ENCODE assay signal across 18 cellular contexts in the genomic region with DNA sequence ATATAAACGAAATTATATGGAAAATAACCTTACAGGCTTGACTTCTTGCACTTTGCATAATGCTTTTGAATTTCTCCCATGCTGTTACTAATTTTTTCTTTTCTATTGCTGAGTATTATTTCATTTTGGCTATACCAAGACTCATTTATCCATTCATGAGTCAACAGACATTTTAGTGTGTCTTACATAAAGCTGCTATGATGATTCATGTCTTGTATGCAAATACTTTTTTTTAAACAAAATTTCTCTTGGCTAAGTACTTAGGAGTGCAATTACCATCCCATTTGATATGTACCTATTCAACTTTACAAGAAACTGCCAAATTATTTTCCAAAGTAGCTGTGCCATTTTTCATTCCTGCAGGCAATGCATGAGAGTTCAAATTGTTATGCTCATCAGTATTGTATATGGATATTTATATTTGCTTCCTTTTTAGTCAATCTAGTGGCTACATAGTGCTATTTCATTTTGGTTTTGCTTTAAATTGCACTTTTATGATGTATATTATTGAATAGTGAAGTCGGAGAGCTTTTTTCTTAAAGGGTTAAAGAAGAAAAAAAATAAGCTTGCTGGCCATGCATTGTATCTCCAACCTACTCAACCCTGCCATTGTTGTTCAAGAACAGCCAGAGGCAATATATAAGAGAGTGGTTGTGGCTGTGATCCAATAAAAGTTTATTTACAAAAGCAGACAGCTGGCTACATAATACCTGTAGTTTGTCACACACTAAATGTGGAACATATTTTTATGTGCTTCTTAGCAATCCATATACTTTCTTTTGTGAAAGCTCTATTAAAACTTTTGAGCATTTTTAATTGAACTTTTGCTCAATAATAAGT.
A peak's percentile ranks its signal among the peaks of the same experiment; 100 is the strongest.
DNase-seq lines count a peak whose midpoint lies in the region; ATAC-seq and TF ChIP-seq lines count a peak whose summit lies in the region.
"Had no signal": no experiment of that assay in that cellular context is flagged by ENCODE, and none has a peak within 500 bp of the region (broad histone marks: within the 10 kb centered on the region; RNA-seq: fewer than 3 reads in every experiment).

No MANE protein-coding gene starts in this region.

- no peaks in the 10 kb centered on the region for H4K20me1 ChIP-seq in SK-N-SH (ENCODE audit: insufficient read depth)

- CTCF ChIA-PET in SK-N-SH (lab: Yijun Ruan, JAX), result interaction anchor here (1.0 to 1.7 kb wide), 3 partner anchors 11 to 28 kb away, joined by 3 to 5 read pairs (median 4); no protein-coding TSS in a partner anchor

- no peaks in the 10 kb centered on the region; a peak in 1 of 4 replicates for H3K4me1 ChIP-seq in SK-N-SH (ENCODE audit: control insufficient read depth in 1 of 2, insufficient read depth in 2 of 2, low read depth in 1 of 2, low read length in 1 of 2)
- no peaks in the 10 kb centered on the region for H3K4me1 ChIP-seq in RWPE2 (ENCODE audit: insufficient read depth, poor library complexity, severe bottlenecking)
- no peaks in the 10 kb centered on the region for H3K4me1 ChIP-seq in body of pancreas
- H3K4me1 ChIP-seq: SJSA1, transverse colon had no signal

- TF ChIP-seq RAD21 in SK-N-SH (IDR thresholded peaks at IDR 0.05; ENCODE audit: low read length), result no peak

- H3K27ac ChIP-seq in SK-N-SH (ENCODE audit: low read depth in 2 of 2, low read length in 1 of 2), result no peak overlapping the region
- H3K27ac ChIP-seq in RWPE2 (ENCODE audit: poor library complexity, severe bottlenecking), result no peak overlapping the region
- H3K27ac ChIP-seq in body of pancreas, result no peak overlapping the region
- H3K27ac ChIP-seq: HL-60, SJSA1, transverse colon had no signal

- H3K9me3 ChIP-seq in SK-N-SH (no peaks in the 10 kb centered on the region), RWPE2 (ENCODE audit: severe bottlenecking) (no peaks in the 10 kb centered on the region), body of pancreas (no peaks in the 10 kb centered on the region)
- H3K9me3 ChIP-seq: SJSA1, transverse colon had no signal

- H3K4me2 ChIP-seq in SK-N-SH, result no peak overlapping the region

- no peak for ATAC-seq in SK-N-SH treated with all-trans-retinoic acid at 6 μM for 48 hours
- peak; percentile 49; the same call in 1 of the 3 replicates for ATAC-seq in RWPE2 (ENCODE audit: low read depth)
- no peak for ATAC-seq in GM18868 (IDR thresholded peaks at IDR 0.05; ENCODE audit: unreplicated experiment)
- no peak for ATAC-seq in body of pancreas
- ATAC-seq in GM21367 (IDR thresholded peaks at IDR 0.05; ENCODE audit: unreplicated experiment), result no peak
- ATAC-seq: activated T-cell treated with anti-CD3 and anti-CD28 coated beads, Interleukin-2, amount 50 U/mL, for 4 hours; left ventricle myocardium superior had no signal

- no peak for TF ChIP-seq EP300 in SK-N-SH (IDR thresholded peaks at IDR 0.05; ENCODE audit: borderline replicate concordance in 1 of 2, low read depth in 1 of 2, low read length in 1 of 2)

- H3K9me2 ChIP-seq in SK-N-SH, result no peaks in the 10 kb centered on the region

- H3K27me3 ChIP-seq in SK-N-SH (ENCODE audit: insufficient read depth) (no peaks in the 10 kb centered on the region), RWPE2 (ENCODE audit: insufficient read depth, poor library complexity, severe bottlenecking) (no peaks in the 10 kb centered on the region), body of pancreas (no peaks in the 10 kb centered on the region)
- H3K27me3 ChIP-seq: SJSA1, transverse colon had no signal

- DNase-seq in SK-N-SH (no peak), NCI-H2107 treated with DMSO at 0.1 percent for 48 hours (lab: John Stamatoyannopoulos, UW; ENCODE audit: unreplicated experiment) (peak; percentile 82), RWPE2 (ENCODE audit: low spot score) (no peak), epidermal melanocyte (ENCODE audit: insufficient read length, low spot score) (no peak), body of pancreas (no peak)
- DNase-seq: 8988T; activated naive CD4-positive, alpha-beta T cell treated with anti-CD3 and anti-CD28 coated beads, Interleukin-2, amount 50 U/mL, for 16 hours; activated T-cell treated with anti-CD3 and anti-CD28 coated beads, Interleukin-2, amount 50 U/mL, for 4 hours; aorta; effector CD8-positive, alpha-beta T cell; head of caudate nucleus; left ventricle myocardium superior; transverse colon had no signal

- POLR2A ChIA-PET in SK-N-SH (lab: Yijun Ruan, JAX), result no interaction called here

- WGBS in SK-N-SH (ENCODE audit: low lambda C conversion rate), result 12% methylated on average over 2 of the region's 2 CpGs
- WGBS in body of pancreas, 2 donors, result 29 to 37% methylated on average over 2 of the region's 2 CpGs

- no peak for TF ChIP-seq POLR2A in body of pancreas (IDR thresholded peaks at IDR 0.05)

- peaks cover 4% of the 10 kb centered on the region for H3F3A ChIP-seq in SK-N-SH (replicated peaks; ENCODE audit: insufficient read depth)

- H3K9ac ChIP-seq in SK-N-SH, result no peak overlapping the region

- H3K36me3 ChIP-seq in SK-N-SH (replicated peaks in 1 of 2; ENCODE audit: control insufficient read depth in 1 of 2, insufficient read depth in 2 of 2, low read length in 1 of 2) (no peaks in the 10 kb centered on the region), RWPE2 (ENCODE audit: low read depth) (no peaks in the 10 kb centered on the region), body of pancreas (replicated peaks in 1 of 2; ENCODE audit: insufficient read depth in 1 of 2, low read depth in 2 of 2) (no peaks in the 10 kb centered on the region)
- H3K36me3 ChIP-seq: SJSA1, transverse colon had no signal

- intact Hi-C loops in body of pancreas (cut with DNase I), result no loop called here

- H3K4me3 ChIP-seq in SK-N-SH (ENCODE audit: low read depth in 2 of 2, low read length in 1 of 2) (no peak overlapping the region), RWPE2 (ENCODE audit: severe bottlenecking) (no peak overlapping the region), body of pancreas (no peak overlapping the region)
- H3K4me3 ChIP-seq: SJSA1, transverse colon had no signal

- H2AFZ ChIP-seq in SK-N-SH (ENCODE audit: low read depth), result peak overlapping the region; percentile 71; the same call in 1 of the 2 replicates

- H3K79me2 ChIP-seq in SK-N-SH (ENCODE audit: insufficient read depth), result no peaks in the 10 kb centered on the region

- no peak for TF ChIP-seq CTCF in SK-N-SH (IDR thresholded peaks at IDR 0.05)
- TF ChIP-seq CTCF in RWPE2 (IDR thresholded peaks at IDR 0.05; ENCODE audit: poor library complexity, severe bottlenecking), result no peak
- no peak for TF ChIP-seq CTCF in body of pancreas (IDR thresholded peaks at IDR 0.05)

TF ChIP-seq in SK-N-SH, 30 proteins besides CTCF, POLR2A, EP300 and RAD21:
- TF ChIP-seq GATA2 (CRISPR knock-in tag; IDR thresholded peaks at IDR 0.05) (no peak), SMC3 (IDR thresholded peaks at IDR 0.05; ENCODE audit: low read depth, low read length) (no peak), RCOR1 (IDR thresholded peaks at IDR 0.05; ENCODE audit: low read length) (no peak), FOSL2 (IDR thresholded peaks at IDR 0.05; ENCODE audit: borderline replicate concordance, low read depth) (no peak)

TF ChIP-seq in SK-N-SH treated with all-trans-retinoic acid at 6 μM for 48 hours, 23 proteins besides CTCF, POLR2A, EP300 and RAD21 (continues in another document):
- TF ChIP-seq ESRRG (CRISPR knock-in tag; IDR thresholded peaks at IDR 0.05) (no peak), ZNF8 (CRISPR knock-in tag; IDR thresholded peaks at IDR 0.05) (no peak), GLIS3 (CRISPR knock-in tag; IDR thresholded peaks at IDR 0.05) (no peak), SNAI2 (CRISPR knock-in tag; IDR thresholded peaks at IDR 0.05) (no peak), BACH2 (CRISPR knock-in tag; IDR thresholded peaks at IDR 0.05; ENCODE audit: borderline replicate concordance) (no peak), OSR1 (CRISPR knock-in tag; IDR thresholded peaks at IDR 0.05) (no peak), ZNF565 (CRISPR knock-in tag; conservative IDR thresholded peaks at IDR 0.05; ENCODE audit: low read depth) (no peak)
- TF ChIP-seq, protein P1, sequence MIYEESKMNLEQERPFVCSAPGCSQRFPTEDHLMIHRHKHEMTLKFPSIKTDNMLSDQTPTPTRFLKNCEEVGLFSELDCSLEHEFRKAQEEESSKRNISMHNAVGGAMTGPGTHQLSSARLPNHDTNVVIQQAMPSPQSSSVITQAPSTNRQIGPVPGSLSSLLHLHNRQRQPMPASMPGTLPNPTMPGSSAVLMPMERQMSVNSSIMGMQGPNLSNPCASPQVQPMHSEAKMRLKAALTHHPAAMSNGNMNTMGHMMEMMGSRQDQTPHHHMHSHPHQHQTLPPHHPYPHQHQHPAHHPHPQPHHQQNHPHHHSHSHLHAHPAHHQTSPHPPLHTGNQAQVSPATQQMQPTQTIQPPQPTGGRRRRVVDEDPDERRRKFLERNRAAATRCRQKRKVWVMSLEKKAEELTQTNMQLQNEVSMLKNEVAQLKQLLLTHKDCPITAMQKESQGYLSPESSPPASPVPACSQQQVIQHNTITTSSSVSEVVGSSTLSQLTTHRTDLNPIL (CRISPR knock-in tag; IDR thresholded peaks at IDR 0.05; ENCODE audit: low read depth), result no peak
- TF ChIP-seq, protein P2, sequence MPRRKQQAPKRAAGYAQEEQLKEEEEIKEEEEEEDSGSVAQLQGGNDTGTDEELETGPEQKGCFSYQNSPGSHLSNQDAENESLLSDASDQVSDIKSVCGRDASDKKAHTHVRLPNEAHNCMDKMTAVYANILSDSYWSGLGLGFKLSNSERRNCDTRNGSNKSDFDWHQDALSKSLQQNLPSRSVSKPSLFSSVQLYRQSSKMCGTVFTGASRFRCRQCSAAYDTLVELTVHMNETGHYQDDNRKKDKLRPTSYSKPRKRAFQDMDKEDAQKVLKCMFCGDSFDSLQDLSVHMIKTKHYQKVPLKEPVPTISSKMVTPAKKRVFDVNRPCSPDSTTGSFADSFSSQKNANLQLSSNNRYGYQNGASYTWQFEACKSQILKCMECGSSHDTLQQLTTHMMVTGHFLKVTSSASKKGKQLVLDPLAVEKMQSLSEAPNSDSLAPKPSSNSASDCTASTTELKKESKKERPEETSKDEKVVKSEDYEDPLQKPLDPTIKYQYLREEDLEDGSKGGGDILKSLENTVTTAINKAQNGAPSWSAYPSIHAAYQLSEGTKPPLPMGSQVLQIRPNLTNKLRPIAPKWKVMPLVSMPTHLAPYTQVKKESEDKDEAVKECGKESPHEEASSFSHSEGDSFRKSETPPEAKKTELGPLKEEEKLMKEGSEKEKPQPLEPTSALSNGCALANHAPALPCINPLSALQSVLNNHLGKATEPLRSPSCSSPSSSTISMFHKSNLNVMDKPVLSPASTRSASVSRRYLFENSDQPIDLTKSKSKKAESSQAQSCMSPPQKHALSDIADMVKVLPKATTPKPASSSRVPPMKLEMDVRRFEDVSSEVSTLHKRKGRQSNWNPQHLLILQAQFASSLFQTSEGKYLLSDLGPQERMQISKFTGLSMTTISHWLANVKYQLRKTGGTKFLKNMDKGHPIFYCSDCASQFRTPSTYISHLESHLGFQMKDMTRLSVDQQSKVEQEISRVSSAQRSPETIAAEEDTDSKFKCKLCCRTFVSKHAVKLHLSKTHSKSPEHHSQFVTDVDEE (CRISPR knock-in tag; IDR thresholded peaks at IDR 0.05), result no peak
